ENCODE assay signal across 8 cellular contexts in the genomic region with DNA sequence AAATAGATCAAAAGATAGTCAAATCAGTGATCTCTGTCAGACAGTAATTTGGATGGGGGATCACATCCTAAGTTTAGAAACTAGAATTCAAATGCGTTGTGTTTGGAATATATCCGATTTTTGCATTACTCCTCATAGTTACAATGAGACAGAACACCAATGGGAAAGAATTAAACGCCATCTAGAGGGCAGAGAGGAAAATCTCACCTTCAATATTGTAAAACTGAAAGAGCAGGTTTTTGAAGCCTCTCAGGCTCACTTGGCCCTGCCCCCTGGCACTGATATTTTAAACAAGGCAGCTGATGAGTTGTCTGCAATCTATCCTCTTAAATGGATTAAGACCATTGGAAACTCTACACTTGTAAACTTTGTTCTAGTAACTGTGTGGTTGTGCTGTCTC. TPM values are rescaled to one million over a fixed set of nuclear protein-coding genes. Genes with fewer than 3 reads are reported as not detected.
DNase-seq lines count a peak whose midpoint lies in the region; ATAC-seq, FAIRE-seq and TF ChIP-seq lines count a peak whose summit lies in the region.

No MANE protein-coding gene starts in this region.

- intact Hi-C loops in body of pancreas (cut with DNase I) (no loop called here), pancreas (cut with DNase I) (no loop called here)
- intact Hi-C loops in activated T-helper 2 cell treated with anti-CD3 and anti-CD28 coated beads, Interferon-gamma antibody, Interleukin-2, Interleukin-4, amounts not matched to agents 10 μg/mL and 5 μg/mL and 100 μg/mL, durations not matched to agents 14 hours and 24 hours and 36 hours (cut with micrococcal nuclease): loop anchor here (5.0 kb wide), 1 partner anchor 172 kb away; no protein-coding TSS in a partner anchor

- peak; percentile 10 to 61 (median 48) for TF ChIP-seq CTCF in body of pancreas (IDR thresholded peaks at IDR 0.05)
- TF ChIP-seq CTCF in pancreas (IDR thresholded peaks at IDR 0.05): peak in 1 of 4 donors; percentile 35

- H3K4me3 ChIP-seq in body of pancreas (no peak overlapping the region), pancreas (no peak overlapping the region)

- H3K4me1 Mint-ChIP-seq in activated T-helper 2 cell treated with anti-CD3 and anti-CD28 coated beads, Interferon-gamma antibody, Interleukin-2, Interleukin-4, amounts not matched to agents 10 μg/mL and 5 μg/mL and 100 μg/mL, durations not matched to agents 14 hours and 24 hours and 36 hours (ENCODE audit: low read depth): no peaks in the 10 kb centered on the region
- H3K4me1 Mint-ChIP-seq in T-cell: peaks cover 0 to 3% (median 0%) of the 10 kb centered on the region in 3 donors

- peak; percentile 33 for DNase-seq in EH (ENCODE audit: low read depth)
- DNase-seq in Kasumi-1 (lab: John Stamatoyannopoulos, UW): peak; percentile 89 to 95
- DNase-seq in body of pancreas: no peak
- DNase-seq in pancreas: no peak
- no peak for DNase-seq in activated T-helper 2 cell treated with anti-CD3 and anti-CD28 coated beads, Interferon-gamma antibody, Interleukin-2, Interleukin-4, amounts not matched to agents 10 μg/mL and 5 μg/mL and 100 μg/mL, durations not matched to agents 14 hours and 24 hours and 36 hours (ENCODE audit: low spot score)
- no peak for DNase-seq in T-cell
- DNase-seq in activated CD8-positive, alpha-beta memory T cell treated with anti-CD3 and anti-CD28 coated beads, Interleukin-2, amount 50 U/mL, for 48 hours: no peak
- DNase-seq in activated T-cell treated with anti-CD3 and anti-CD28 coated beads, Interleukin-2, amount 50 U/mL, for 48 hours: no peak

- no peak overlapping the region for H3K27ac Mint-ChIP-seq in activated T-helper 2 cell treated with anti-CD3 and anti-CD28 coated beads, Interferon-gamma antibody, Interleukin-2, Interleukin-4, amounts not matched to agents 10 μg/mL and 5 μg/mL and 100 μg/mL, durations not matched to agents 14 hours and 24 hours and 36 hours
- H3K27ac Mint-ChIP-seq in T-cell: no peak overlapping the region

- CTCF ChIA-PET in T-cell (lab: Charles Lee): interaction anchor here in 1 of 2 donors (1.0 to 1.1 kb wide), 2 partner anchors 9 to 11 kb away, joined by 4 to 5 read pairs; no protein-coding TSS in a partner anchor

- POLR2A ChIA-PET in T-cell (lab: Charles Lee): interaction anchor here in 1 of 2 donors (0.6 kb wide), 1 partner anchor 13 kb away, joined by 4 read pairs; no protein-coding TSS in a partner anchor

- no peak overlapping the region for H3K4me3 Mint-ChIP-seq in activated T-helper 2 cell treated with anti-CD3 and anti-CD28 coated beads, Interferon-gamma antibody, Interleukin-2, Interleukin-4, amounts not matched to agents 10 μg/mL and 5 μg/mL and 100 μg/mL, durations not matched to agents 14 hours and 24 hours and 36 hours (ENCODE audit: low read depth)
- no peak overlapping the region for H3K4me3 Mint-ChIP-seq in T-cell

- 7 to 8% methylated on average over 3 of the region's 3 CpGs for WGBS in body of pancreas, 2 donors
- 6 to 7% methylated on average over 3 of the region's 3 CpGs for WGBS in pancreas, 2 donors

- no peak for FAIRE-seq in pancreas (lab: Jason Lieb, UNC)

- H3K27ac ChIP-seq in body of pancreas: no peak overlapping the region
- no peak overlapping the region for H3K27ac ChIP-seq in pancreas

- H3K9me3 ChIP-seq in body of pancreas (no peaks in the 10 kb centered on the region), pancreas (no peaks in the 10 kb centered on the region)

- H3K27me3 Mint-ChIP-seq in activated T-helper 2 cell treated with anti-CD3 and anti-CD28 coated beads, Interferon-gamma antibody, Interleukin-2, Interleukin-4, amounts not matched to agents 10 μg/mL and 5 μg/mL and 100 μg/mL, durations not matched to agents 14 hours and 24 hours and 36 hours (ENCODE audit: low read depth): peaks cover 31% of the 10 kb centered on the region
- H3K27me3 Mint-ChIP-seq in T-cell: peaks cover 49% of the 10 kb centered on the region in 2 donors

- no peaks in the 10 kb centered on the region for H3K4me1 ChIP-seq in body of pancreas
- H3K4me1 ChIP-seq in pancreas: no peaks in the 10 kb centered on the region

- H3K36me3 ChIP-seq in body of pancreas (replicated peaks in 1 of 2; ENCODE audit: insufficient read depth in 1 of 2, low read depth in 2 of 2) (no peaks in the 10 kb centered on the region), pancreas (no peaks in the 10 kb centered on the region)

- H3K27me3 ChIP-seq in body of pancreas (no peaks in the 10 kb centered on the region), pancreas (no peaks in the 10 kb centered on the region)

- ATAC-seq in body of pancreas (no peak), pancreas (peak; percentile 38 to 90 (median 67)), T-cell (replicated peaks in 1 of 4) (no peak)

- H3K36me3 Mint-ChIP-seq in activated T-helper 2 cell treated with anti-CD3 and anti-CD28 coated beads, Interferon-gamma antibody, Interleukin-2, Interleukin-4, amounts not matched to agents 10 μg/mL and 5 μg/mL and 100 μg/mL, durations not matched to agents 14 hours and 24 hours and 36 hours (ENCODE audit: low read depth): no peaks in the 10 kb centered on the region
- H3K36me3 Mint-ChIP-seq in T-cell: no peaks in the 10 kb centered on the region

- H3K9me3 Mint-ChIP-seq in activated T-helper 2 cell treated with anti-CD3 and anti-CD28 coated beads, Interferon-gamma antibody, Interleukin-2, Interleukin-4, amounts not matched to agents 10 μg/mL and 5 μg/mL and 100 μg/mL, durations not matched to agents 14 hours and 24 hours and 36 hours: no peaks in the 10 kb centered on the region
- H3K9me3 Mint-ChIP-seq in T-cell: peaks cover 0 to 30% (median 13%) of the 10 kb centered on the region in 3 donors

- TF ChIP-seq POLR2A in body of pancreas (IDR thresholded peaks at IDR 0.05): no peak

RNA-seq across cellular contexts. Expression of a gene that starts 17.7 kb away (rescaled TPM):
- total RNA-seq in body of pancreas: not detected
- total RNA-seq in pancreas: not detected
- not detected for polyA plus RNA-seq in pancreas
- total RNA-seq in activated T-helper 2 cell treated with anti-CD3 and anti-CD28 coated beads, Interferon-gamma antibody, Interleukin-2, Interleukin-4, amounts not matched to agents 10 μg/mL and 5 μg/mL and 100 μg/mL, durations not matched to agents 14 hours and 24 hours and 36 hours: not detected in 2 replicates
- not detected for total RNA-seq in T-cell

RNA-seq across cellular contexts. Expression of a gene that starts 43.5 kb away (rescaled TPM):
- 1 to 10 TPM; 1.0 to 2.0 TPM for total RNA-seq in body of pancreas
- 1 to 10 TPM in 2 of 6 donors, under 1 TPM in 4; 0.69 to 1.7 (median 0.98) TPM for total RNA-seq in pancreas
- polyA plus RNA-seq in pancreas: 1 to 10 TPM; 5.3 to 8.3 TPM
- 0.23 and 0.62 TPM in 2 replicates for total RNA-seq in activated T-helper 2 cell treated with anti-CD3 and anti-CD28 coated beads, Interferon-gamma antibody, Interleukin-2, Interleukin-4, amounts not matched to agents 10 μg/mL and 5 μg/mL and 100 μg/mL, durations not matched to agents 14 hours and 24 hours and 36 hours
- total RNA-seq in T-cell: 1 to 10 TPM in 1 of 5 donors, under 1 TPM in 3, not detected in 1; 0.32 to 1.6 (median 0.59) TPM

Comparison
In these comparisons a context has a peak if more than half of its experiments do, and no peak if none do; other contexts are left out.
1. DNase-seq: peak in EH (single experiment) and Kasumi-1 (2 of 2); none in body of pancreas (0 of 4), pancreas (0 of 6), activated T-helper 2 cell treated with anti-CD3 and anti-CD28 coated beads, Interferon-gamma antibody, Interleukin-2, Interleukin-4, amounts not matched to agents 10 μg/mL and 5 μg/mL and 100 μg/mL, durations not matched to agents 14 hours and 24 hours and 36 hours (single experiment), T-cell (0 of 34), activated CD8-positive, alpha-beta memory T cell treated with anti-CD3 and anti-CD28 coated beads, Interleukin-2, amount 50 U/mL, for 48 hours (single experiment) and activated T-cell treated with anti-CD3 and anti-CD28 coated beads, Interleukin-2, amount 50 U/mL, for 48 hours (0 of 2).
2. ATAC-seq: peak in pancreas (4 of 4); none in body of pancreas (single experiment) and T-cell (0 of 4).